In the genomic region with DNA sequence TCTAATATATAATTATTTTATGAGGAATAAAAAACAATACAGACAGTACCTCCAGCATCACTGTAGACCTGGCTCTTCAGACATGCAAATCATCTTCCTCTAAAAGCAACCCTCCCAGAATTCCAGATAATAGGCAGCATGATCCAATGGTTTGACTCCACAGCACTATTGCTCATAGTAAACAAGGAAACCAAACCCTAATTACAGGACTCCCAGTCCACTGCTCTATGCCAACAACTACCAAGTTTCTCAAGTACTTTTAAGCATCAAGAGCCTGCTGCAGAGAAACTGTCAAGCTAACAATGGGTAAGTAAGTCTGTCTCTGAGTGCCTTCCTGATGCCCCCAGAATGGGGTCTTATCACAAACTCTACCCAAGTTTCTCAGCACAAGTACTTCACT, we compare ENCODE assay signal across 27 cellular contexts. TPM values are rescaled to one million over a fixed set of nuclear protein-coding genes. Genes with fewer than 3 reads are reported as not detected.
DNase-seq lines count a peak whose midpoint lies in the region; ATAC-seq and TF ChIP-seq lines count a peak whose summit lies in the region.
"Had no signal": no experiment of that assay in that cellular context is flagged by ENCODE, and none has a peak within 500 bp of the region (broad histone marks: within the 10 kb centered on the region; RNA-seq: fewer than 3 reads in every experiment).

No MANE protein-coding gene starts in this region.

- DNase-seq in MCF 10A (ENCODE audit: unreplicated experiment) (no peak), breast epithelium (ENCODE audit: low spot score in 2 of 2) (no peak), NCI-H526 treated with DMSO at 0.1 percent for 48 hours (lab: John Stamatoyannopoulos, UW) (peak; percentile 10), fibroblast of pulmonary artery (ENCODE audit: low read depth) (peak; percentile 25), thyroid gland (no peak), glomerular visceral epithelial cell (ENCODE audit: extremely low spot score) (no peak), SIG-M5 (lab: John Stamatoyannopoulos, UW) (no peak)
- DNase-seq: activated CD8-positive, alpha-beta T cell treated with anti-CD3 and anti-CD28 coated beads, Interleukin-2, amount 10 ng/mL, durations not matched to agents 7 days and 5 days; activated naive CD4-positive, alpha-beta T cell; activated T-cell treated with anti-CD3 and anti-CD28 coated beads, Interleukin-2, amount 50 U/mL, for 1 hour; amygdala; cerebellar nuclear complex; effector CD4-positive, alpha-beta T cell; mammary epithelial cell; NCI-H1694; NCI-H446; nucleus accumbens; retina; substantia nigra; T1000; uterus had no signal

- no peaks in the 10 kb centered on the region for H3K4me1 Mint-ChIP-seq in MCF 10A (ENCODE audit: insufficient read depth, unreplicated experiment)
- H3K4me1 Mint-ChIP-seq: GM23338 had no signal

- H3K36me3 Mint-ChIP-seq in MCF 10A (ENCODE audit: insufficient read depth, unreplicated experiment): peaks cover 19% of the 10 kb centered on the region

- H3K27me3 ChIP-seq in breast epithelium (no peaks in the 10 kb centered on the region), thyroid gland (no peaks in the 10 kb centered on the region)
- H3K27me3 ChIP-seq: uterus had no signal

- TF ChIP-seq POLR2A in breast epithelium (IDR thresholded peaks at IDR 0.05) (no peak), thyroid gland (IDR thresholded peaks at IDR 0.05) (no peak)

- no TSS peak for BruUV-seq in MCF 10A (replicated peaks; lab: Mats Ljungman, UMichigan)

- no peak for ATAC-seq in GM21447 (IDR thresholded peaks at IDR 0.05; ENCODE audit: unreplicated experiment)
- ATAC-seq: activated CD4-positive, CD25-positive, alpha-beta regulatory T cell treated with anti-CD3 and anti-CD28 coated beads, Interleukin-2, amount 50 U/mL, for 24 hours; activated CD8-positive, alpha-beta T cell treated with anti-CD3 and anti-CD28 coated beads, Interleukin-2, amount 10 ng/mL, durations not matched to agents 7 days and 5 days; GM12878; GM23338 had no signal

- H3K27ac Mint-ChIP-seq in MCF 10A (ENCODE audit: low read depth, unreplicated experiment): peak overlapping the region; percentile 19
- H3K27ac Mint-ChIP-seq: activated CD8-positive, alpha-beta T cell treated with anti-CD3 and anti-CD28 coated beads, Interleukin-2, amount 10 ng/mL, durations not matched to agents 7 days and 5 days; GM23338 had no signal

- H3K4me3 ChIP-seq in breast epithelium (no peak overlapping the region), fibroblast of pulmonary artery (replicated peaks; ENCODE audit: low read depth, low read length) (no peak overlapping the region), thyroid gland (replicated peaks in 1 of 3) (no peak overlapping the region)
- H3K4me3 ChIP-seq: GM12878, GM23338, uterus had no signal

- POLR2A ChIA-PET in MCF 10A (lab: Yijun Ruan, JAX): interaction anchor here (0.8 kb wide), 1 partner anchor 36 kb away, joined by 3 read pairs; no protein-coding TSS in a partner anchor

- CTCF ChIA-PET in MCF 10A (lab: Yijun Ruan, JAX): interaction anchor here (0.6 kb wide), 1 partner anchor 231 kb away, joined by 3 read pairs; no protein-coding TSS in a partner anchor

- no peaks in the 10 kb centered on the region for H3K27me3 Mint-ChIP-seq in MCF 10A (ENCODE audit: insufficient read depth, unreplicated experiment)

- H3K4me3 Mint-ChIP-seq in MCF 10A (ENCODE audit: unreplicated experiment): no peak overlapping the region
- H3K4me3 Mint-ChIP-seq: activated CD8-positive, alpha-beta T cell treated with anti-CD3 and anti-CD28 coated beads, Interleukin-2, amount 10 ng/mL, durations not matched to agents 7 days and 5 days; GM23338 had no signal

- no peaks in the 10 kb centered on the region for H3K36me3 ChIP-seq in breast epithelium
- H3K36me3 ChIP-seq in thyroid gland: no peaks in the 10 kb centered on the region
- H3K36me3 ChIP-seq: uterus had no signal

- no peak for TF ChIP-seq CTCF in MCF 10A (IDR thresholded peaks at IDR 0.05; ENCODE audit: unreplicated experiment)
- TF ChIP-seq CTCF in breast epithelium (IDR thresholded peaks at IDR 0.05): no peak
- no peak for TF ChIP-seq CTCF in fibroblast of pulmonary artery (IDR thresholded peaks at IDR 0.05; ENCODE audit: low read length, missing control alignments)
- TF ChIP-seq CTCF in thyroid gland (IDR thresholded peaks at IDR 0.05): no peak

- intact Hi-C loops in MCF 10A (cut with micrococcal nuclease): no loop called here
- intact Hi-C loops in breast epithelium (cut with DNase I; ENCODE audit: low total_unique reads): no loop called here
- intact Hi-C loops in thyroid gland (cut with DNase I): no loop called here

- H3K4me1 ChIP-seq in breast epithelium (no peaks in the 10 kb centered on the region), thyroid gland (peaks cover 0 to 19% of the 10 kb centered on the region in 2 donors)
- H3K4me1 ChIP-seq: uterus had no signal

- H3K27ac ChIP-seq in breast epithelium: no peak overlapping the region
- peak overlapping the region; percentile 1 to 40 (median 1) for H3K27ac ChIP-seq in thyroid gland
- H3K27ac ChIP-seq: C4-2B, RWPE1, uterus had no signal

- H3K9me3 ChIP-seq in breast epithelium (no peaks in the 10 kb centered on the region), thyroid gland (no peaks in the 10 kb centered on the region)
- H3K9me3 ChIP-seq: uterus had no signal

- no peaks in the 10 kb centered on the region for H3K9me3 Mint-ChIP-seq in MCF 10A (ENCODE audit: unreplicated experiment)
- H3K9me3 Mint-ChIP-seq: GM23338 had no signal

RNA-seq across cellular contexts. Expression of a gene that starts 57.2 kb away (rescaled TPM):
- 13.3 and 14.4 TPM in 2 replicates for total RNA-seq in MCF 10A (2022)
- total RNA-seq in breast epithelium: 10 to 100 TPM; 12.2 to 22.6 (median 18.1) TPM
- total RNA-seq in thyroid gland: 10 to 100 TPM; 19.3 to 27.7 (median 20.0) TPM

Comparison
In these comparisons a context has a peak if more than half of its experiments do, and no peak if none do; other contexts are left out.
1. DNase-seq: peak in NCI-H526 treated with DMSO at 0.1 percent for 48 hours (single experiment) and fibroblast of pulmonary artery (single experiment); none in MCF 10A (single experiment), breast epithelium (0 of 2), thyroid gland (0 of 2), glomerular visceral epithelial cell (single experiment) and SIG-M5 (single experiment).
2. H3K27ac ChIP-seq: peak in thyroid gland (3 of 3); none in breast epithelium (0 of 2).